In the genomic region with DNA sequence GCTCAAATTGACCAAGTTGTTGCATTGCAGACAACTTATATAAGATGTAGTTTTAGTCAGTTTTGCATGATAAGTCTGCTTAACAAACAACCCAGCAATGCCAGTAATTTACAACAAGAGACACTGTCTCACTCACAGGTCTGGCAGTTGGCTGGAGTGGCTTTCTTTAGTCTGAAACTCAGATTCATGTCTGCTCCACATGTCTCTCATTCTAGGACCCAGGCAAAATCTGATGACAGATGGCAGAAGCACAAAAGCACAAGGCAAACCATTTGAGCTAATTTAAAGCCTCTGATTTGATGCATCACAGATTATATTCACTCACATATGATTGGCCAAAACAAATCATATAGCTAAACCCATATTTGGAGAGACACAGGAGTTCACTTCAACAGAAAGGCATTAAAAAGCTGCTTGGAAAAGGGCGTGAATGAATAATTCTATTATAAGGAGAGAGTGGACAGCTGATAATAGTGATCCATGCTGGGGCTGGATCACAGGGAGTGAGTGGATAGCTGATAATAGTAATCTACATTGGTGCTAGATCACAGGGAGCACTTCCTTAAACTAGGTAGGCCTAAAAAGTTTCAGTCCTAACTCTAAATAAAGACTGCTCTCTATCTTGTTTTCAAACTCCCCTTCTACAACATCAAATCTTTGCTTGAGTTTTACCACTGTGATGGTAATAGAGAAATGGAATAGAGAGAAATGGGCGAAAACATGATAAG, we compare ENCODE assay signal across 12 cellular contexts.
DNase-seq lines count a peak whose midpoint lies in the region; ATAC-seq and TF ChIP-seq lines count a peak whose summit lies in the region.
"Had no signal": no experiment of that assay in that cellular context is flagged by ENCODE, and none has a peak within 500 bp of the region (broad histone marks: within the 10 kb centered on the region; RNA-seq: fewer than 3 reads in every experiment).

No MANE protein-coding gene starts in this region.

- H3K36me3 ChIP-seq in naive thymus-derived CD4-positive, alpha-beta T cell (ENCODE audit: control insufficient read depth in 2 of 3, insufficient read depth in 3 of 3, low read length in 3 of 3): no peaks in the 10 kb centered on the region

- H3K4me3 ChIP-seq in foreskin fibroblast (ENCODE audit: low read depth in 1 of 2, low read length in 2 of 2): no peak overlapping the region
- no peak overlapping the region for H3K4me3 ChIP-seq in naive thymus-derived CD4-positive, alpha-beta T cell (ENCODE audit: low read length)

- CTCF ChIA-PET in naive thymus-derived CD4-positive, alpha-beta T cell (lab: Charles Lee): no interaction called here

- H3K4me1 Mint-ChIP-seq in endothelial cell (ENCODE audit: unreplicated experiment): peaks cover 16% of the 10 kb centered on the region
- H3K4me1 Mint-ChIP-seq in activated T-helper 1 cell treated with anti-CD3 and anti-CD28 coated beads, Interleukin-12 subunit alpha, Interleukin-12 subunit beta, Interleukin-2, Interleukin-4 antibody, amounts not matched to agents 30 ng/mL and 10 ng/mL and 1 ng/mL, durations not matched to agents 14 hours and 24 hours and 36 hours (ENCODE audit: low read depth): no peaks in the 10 kb centered on the region
- no peaks in the 10 kb centered on the region for H3K4me1 Mint-ChIP-seq in naive thymus-derived CD4-positive, alpha-beta T cell
- H3K4me1 Mint-ChIP-seq: T-helper 17 cell had no signal

- no peaks in the 10 kb centered on the region for H3K36me3 Mint-ChIP-seq in endothelial cell (ENCODE audit: low read depth, unreplicated experiment)
- H3K36me3 Mint-ChIP-seq in activated T-helper 1 cell treated with anti-CD3 and anti-CD28 coated beads, Interleukin-12 subunit alpha, Interleukin-12 subunit beta, Interleukin-2, Interleukin-4 antibody, amounts not matched to agents 30 ng/mL and 10 ng/mL and 1 ng/mL, durations not matched to agents 14 hours and 24 hours and 36 hours (ENCODE audit: low read depth): no peaks in the 10 kb centered on the region
- no peaks in the 10 kb centered on the region for H3K36me3 Mint-ChIP-seq in naive thymus-derived CD4-positive, alpha-beta T cell

- H3K9me3 Mint-ChIP-seq in endothelial cell (ENCODE audit: unreplicated experiment): no peaks in the 10 kb centered on the region
- H3K9me3 Mint-ChIP-seq in activated T-helper 1 cell treated with anti-CD3 and anti-CD28 coated beads, Interleukin-12 subunit alpha, Interleukin-12 subunit beta, Interleukin-2, Interleukin-4 antibody, amounts not matched to agents 30 ng/mL and 10 ng/mL and 1 ng/mL, durations not matched to agents 14 hours and 24 hours and 36 hours: no peaks in the 10 kb centered on the region
- H3K9me3 Mint-ChIP-seq in naive thymus-derived CD4-positive, alpha-beta T cell: peaks cover 0 to 4% (median 0%) of the 10 kb centered on the region in 11 donors

- H3K27me3 Mint-ChIP-seq in endothelial cell (ENCODE audit: unreplicated experiment): no peaks in the 10 kb centered on the region
- peaks cover 2% of the 10 kb centered on the region for H3K27me3 Mint-ChIP-seq in activated T-helper 1 cell treated with anti-CD3 and anti-CD28 coated beads, Interleukin-12 subunit alpha, Interleukin-12 subunit beta, Interleukin-2, Interleukin-4 antibody, amounts not matched to agents 30 ng/mL and 10 ng/mL and 1 ng/mL, durations not matched to agents 14 hours and 24 hours and 36 hours (ENCODE audit: insufficient read depth)
- no peaks in the 10 kb centered on the region for H3K27me3 Mint-ChIP-seq in naive thymus-derived CD4-positive, alpha-beta T cell
- H3K27me3 Mint-ChIP-seq: T-helper 17 cell had no signal

- intact Hi-C loops in activated T-helper 1 cell treated with anti-CD3 and anti-CD28 coated beads, Interleukin-12 subunit alpha, Interleukin-12 subunit beta, Interleukin-2, Interleukin-4 antibody, amounts not matched to agents 30 ng/mL and 10 ng/mL and 1 ng/mL, durations not matched to agents 14 hours and 24 hours and 36 hours (cut with micrococcal nuclease): no loop called here
- intact Hi-C loops in naive thymus-derived CD4-positive, alpha-beta T cell (cut with micrococcal nuclease): no loop called here

- H3K9me3 ChIP-seq in naive thymus-derived CD4-positive, alpha-beta T cell (ENCODE audit: control insufficient read depth in 2 of 3, low read length in 3 of 3): no peaks in the 10 kb centered on the region

- ATAC-seq in GM18867 (IDR thresholded peaks at IDR 0.05; ENCODE audit: unreplicated experiment) (peak; percentile 51), GM21717 (IDR thresholded peaks at IDR 0.05; ENCODE audit: unreplicated experiment) (peak; percentile 46), HG03354 (IDR thresholded peaks at IDR 0.05; ENCODE audit: poor library complexity, severe bottlenecking, unreplicated experiment) (peak; percentile 40)
- no peak for ATAC-seq in naive thymus-derived CD4-positive, alpha-beta T cell
- ATAC-seq: T-helper 17 cell had no signal

- TF ChIP-seq CTCF in endothelial cell (IDR thresholded peaks at IDR 0.05; ENCODE audit: unreplicated experiment): no peak
- TF ChIP-seq CTCF in foreskin fibroblast (IDR thresholded peaks at IDR 0.05; ENCODE audit: low read depth, low read length): no peak

- H3K4me3 Mint-ChIP-seq in endothelial cell (ENCODE audit: unreplicated experiment): no peak overlapping the region
- no peak overlapping the region for H3K4me3 Mint-ChIP-seq in activated T-helper 1 cell treated with anti-CD3 and anti-CD28 coated beads, Interleukin-12 subunit alpha, Interleukin-12 subunit beta, Interleukin-2, Interleukin-4 antibody, amounts not matched to agents 30 ng/mL and 10 ng/mL and 1 ng/mL, durations not matched to agents 14 hours and 24 hours and 36 hours
- no peak overlapping the region for H3K4me3 Mint-ChIP-seq in naive thymus-derived CD4-positive, alpha-beta T cell
- H3K4me3 Mint-ChIP-seq: endodermal cell, T-helper 17 cell had no signal

- no peaks in the 10 kb centered on the region for H3K27me3 ChIP-seq in naive thymus-derived CD4-positive, alpha-beta T cell (ENCODE audit: control insufficient read depth in 2 of 2, insufficient read depth in 2 of 2, low read length in 2 of 2)

- no peaks in the 10 kb centered on the region for H3K4me1 ChIP-seq in naive thymus-derived CD4-positive, alpha-beta T cell (ENCODE audit: control insufficient read depth in 2 of 2, insufficient read depth in 2 of 2, low read length in 2 of 2)

- no peak for DNase-seq in endothelial cell (ENCODE audit: low spot score)
- no peak for DNase-seq in amniotic stem cell (lab: John Stamatoyannopoulos, UW)
- no peak for DNase-seq in activated T-helper 1 cell treated with anti-CD3 and anti-CD28 coated beads, Interleukin-12 subunit alpha, Interleukin-12 subunit beta, Interleukin-2, Interleukin-4 antibody, amounts not matched to agents 30 ng/mL and 10 ng/mL and 1 ng/mL, durations not matched to agents 14 hours and 24 hours and 36 hours (ENCODE audit: low spot score)
- DNase-seq in foreskin fibroblast: no peak
- DNase-seq in naive thymus-derived CD4-positive, alpha-beta T cell: no peak
- DNase-seq: DND-41, endodermal cell, NCI-H1417 treated with DMSO at 0.1 percent for 48 hours, T-helper 17 cell had no signal

- POLR2A ChIA-PET in naive thymus-derived CD4-positive, alpha-beta T cell (lab: Charles Lee): no interaction called here

- H3K27ac Mint-ChIP-seq in endothelial cell (ENCODE audit: unreplicated experiment): peak overlapping the region; percentile 8
- H3K27ac Mint-ChIP-seq in activated T-helper 1 cell treated with anti-CD3 and anti-CD28 coated beads, Interleukin-12 subunit alpha, Interleukin-12 subunit beta, Interleukin-2, Interleukin-4 antibody, amounts not matched to agents 30 ng/mL and 10 ng/mL and 1 ng/mL, durations not matched to agents 14 hours and 24 hours and 36 hours: no peak overlapping the region
- H3K27ac Mint-ChIP-seq in naive thymus-derived CD4-positive, alpha-beta T cell: no peak overlapping the region
- H3K27ac Mint-ChIP-seq: endodermal cell, T-helper 17 cell had no signal

- H3K27ac ChIP-seq in naive thymus-derived CD4-positive, alpha-beta T cell (ENCODE audit: low read depth, low read length): no peak overlapping the region
